Comparison of ENCODE assay signal across 18 cellular contexts in the genomic region with DNA sequence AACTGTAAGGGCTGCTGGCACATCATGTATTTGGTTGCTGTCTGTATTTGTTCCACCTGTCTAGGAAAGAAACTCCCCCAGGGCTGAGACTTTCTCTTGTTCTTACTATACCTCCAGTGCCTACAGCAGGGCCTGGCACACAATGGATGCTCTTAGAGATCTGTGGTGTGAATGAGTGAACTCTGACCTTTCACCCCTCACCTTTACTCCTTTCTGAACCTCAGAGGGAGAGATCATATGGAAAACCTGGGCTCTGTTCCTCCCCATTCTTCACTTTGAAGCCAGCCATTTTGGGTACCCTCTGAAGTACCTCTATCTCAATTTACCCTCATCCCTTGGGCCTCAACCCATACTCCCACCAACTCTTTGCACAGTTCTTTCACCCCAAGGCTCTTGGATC. TPM values are rescaled to one million over a fixed set of nuclear protein-coding genes. Genes with fewer than 3 reads are reported as not detected.
DNase-seq lines count a peak whose midpoint lies in the region; ATAC-seq lines count a peak whose summit lies in the region.
"Had no signal": no experiment of that assay in that cellular context is flagged by ENCODE, and none has a peak within 500 bp of the region (broad histone marks: within the 10 kb centered on the region; RNA-seq: fewer than 3 reads in every experiment).

No MANE protein-coding gene starts in this region.

- no peak overlapping the region for H3K4me3 Mint-ChIP-seq in activated T-cell treated with anti-CD3 and anti-CD28 coated beads, Interleukin-2, amount 50 U/mL, for 72 hours
- H3K4me3 Mint-ChIP-seq in activated CD4-positive, alpha-beta memory T cell treated with anti-CD3 and anti-CD28 coated beads, Interleukin-2, amount 10 ng/mL, durations not matched to agents 7 days and 5 days = no peak overlapping the region
- H3K4me3 Mint-ChIP-seq in naive thymus-derived CD4-positive, alpha-beta T cell = peak overlapping the region in 3 of 10 donors; percentile 34 to 56 (median 37)
- H3K4me3 Mint-ChIP-seq in stimulated activated naive B cell treated with anti-CD40 and anti-IgM and Interleukin-4, amounts not matched to agents 10 μg/mL and 1 μg/mL and 100 μg/mL, for 72 hours = no peak overlapping the region
- H3K4me3 Mint-ChIP-seq: activated naive CD8-positive, alpha-beta T cell had no signal

- POLR2A ChIA-PET in activated CD4-positive, alpha-beta memory T cell treated with anti-CD3 and anti-CD28 coated beads, Interleukin-2, amount 10 ng/mL, durations not matched to agents 7 days and 5 days (lab: Charles Lee) = no interaction called here
- POLR2A ChIA-PET in naive thymus-derived CD4-positive, alpha-beta T cell (lab: Charles Lee) = no interaction called here

- intact Hi-C loops in naive thymus-derived CD4-positive, alpha-beta T cell (cut with micrococcal nuclease) = loop anchor here (5.0 to 10.0 kb wide), 7 partner anchors 141 to 1521 kb away; a partner anchor contains a TSS

- H3K27me3 Mint-ChIP-seq in activated T-cell treated with anti-CD3 and anti-CD28 coated beads, Interleukin-2, amount 50 U/mL, for 72 hours (ENCODE audit: low read depth) = no peaks in the 10 kb centered on the region
- no peaks in the 10 kb centered on the region for H3K27me3 Mint-ChIP-seq in activated CD4-positive, alpha-beta memory T cell treated with anti-CD3 and anti-CD28 coated beads, Interleukin-2, amount 10 ng/mL, durations not matched to agents 7 days and 5 days
- H3K27me3 Mint-ChIP-seq in naive thymus-derived CD4-positive, alpha-beta T cell = no peaks in the 10 kb centered on the region
- H3K27me3 Mint-ChIP-seq in stimulated activated naive B cell treated with anti-CD40 and anti-IgM and Interleukin-4, amounts not matched to agents 10 μg/mL and 1 μg/mL and 100 μg/mL, for 72 hours = no peaks in the 10 kb centered on the region
- H3K27me3 Mint-ChIP-seq: activated naive CD8-positive, alpha-beta T cell had no signal

- H3K27me3 ChIP-seq in naive thymus-derived CD4-positive, alpha-beta T cell (ENCODE audit: control insufficient read depth in 2 of 2, insufficient read depth in 2 of 2, low read length in 2 of 2) = no peaks in the 10 kb centered on the region
- H3K27me3 ChIP-seq: left lung, right atrium auricular region, suprapubic skin, uterus had no signal

- no peaks in the 10 kb centered on the region for H3K9me3 ChIP-seq in naive thymus-derived CD4-positive, alpha-beta T cell (ENCODE audit: control insufficient read depth in 2 of 3, low read length in 3 of 3)
- H3K9me3 ChIP-seq: BLaER1 treated with 17β-estradiol and CSF1 and Interleukin-3, amounts not matched to agents 10 nM and 100 nM; left lung; right atrium auricular region; suprapubic skin; uterus had no signal

- H3K4me1 ChIP-seq in naive thymus-derived CD4-positive, alpha-beta T cell (ENCODE audit: control insufficient read depth in 2 of 2, insufficient read depth in 2 of 2, low read length in 2 of 2) = peaks cover 17 to 28% of the 10 kb centered on the region in 2 donors

- no peak overlapping the region for H3K4me3 ChIP-seq in naive thymus-derived CD4-positive, alpha-beta T cell (ENCODE audit: low read length)
- H3K4me3 ChIP-seq: BLaER1 treated with 17β-estradiol and CSF1 and Interleukin-3, amounts not matched to agents 10 nM and 100 nM; left lung; right atrium auricular region; suprapubic skin; uterus had no signal

- H3K27ac ChIP-seq in naive thymus-derived CD4-positive, alpha-beta T cell (ENCODE audit: low read depth, low read length) = no peak overlapping the region
- H3K27ac ChIP-seq: BLaER1 treated with 17β-estradiol and CSF1 and Interleukin-3, amounts not matched to agents 10 nM and 100 nM; left lung; right atrium auricular region; suprapubic skin; uterus had no signal

- CTCF ChIA-PET in activated CD4-positive, alpha-beta memory T cell treated with anti-CD3 and anti-CD28 coated beads, Interleukin-2, amount 10 ng/mL, durations not matched to agents 7 days and 5 days (lab: Charles Lee) = no interaction called here
- CTCF ChIA-PET in naive thymus-derived CD4-positive, alpha-beta T cell (lab: Charles Lee) = no interaction called here

- peaks cover 2 to 6% of the 10 kb centered on the region in 2 donors for H3K36me3 Mint-ChIP-seq in activated T-cell treated with anti-CD3 and anti-CD28 coated beads, Interleukin-2, amount 50 U/mL, for 72 hours (ENCODE audit: insufficient read depth in 2 of 2)
- peaks cover 38% of the 10 kb centered on the region for H3K36me3 Mint-ChIP-seq in activated CD4-positive, alpha-beta memory T cell treated with anti-CD3 and anti-CD28 coated beads, Interleukin-2, amount 10 ng/mL, durations not matched to agents 7 days and 5 days (ENCODE audit: low read depth)
- H3K36me3 Mint-ChIP-seq in naive thymus-derived CD4-positive, alpha-beta T cell = peaks cover 9 to 36% (median 17%) of the 10 kb centered on the region in 5 donors
- H3K36me3 Mint-ChIP-seq in stimulated activated naive B cell treated with anti-CD40 and anti-IgM and Interleukin-4, amounts not matched to agents 10 μg/mL and 1 μg/mL and 100 μg/mL, for 72 hours = peaks cover 47 to 70% of the 10 kb centered on the region in 2 donors

- no peaks in the 10 kb centered on the region for H3K9me3 Mint-ChIP-seq in activated T-cell treated with anti-CD3 and anti-CD28 coated beads, Interleukin-2, amount 50 U/mL, for 72 hours
- H3K9me3 Mint-ChIP-seq in activated CD4-positive, alpha-beta memory T cell treated with anti-CD3 and anti-CD28 coated beads, Interleukin-2, amount 10 ng/mL, durations not matched to agents 7 days and 5 days = no peaks in the 10 kb centered on the region
- peaks cover 0 to 3% (median 0%) of the 10 kb centered on the region in 11 donors for H3K9me3 Mint-ChIP-seq in naive thymus-derived CD4-positive, alpha-beta T cell
- H3K9me3 Mint-ChIP-seq in stimulated activated naive B cell treated with anti-CD40 and anti-IgM and Interleukin-4, amounts not matched to agents 10 μg/mL and 1 μg/mL and 100 μg/mL, for 72 hours = peaks cover 2 to 3% of the 10 kb centered on the region in 2 donors

- peaks cover 5 to 55% (median 8%) of the 10 kb centered on the region in 3 experiments for H3K36me3 ChIP-seq in naive thymus-derived CD4-positive, alpha-beta T cell (ENCODE audit: control insufficient read depth in 2 of 3, insufficient read depth in 3 of 3, low read length in 3 of 3)
- H3K36me3 ChIP-seq: uterus had no signal

- peak overlapping the region; percentile 64 for H3K27ac Mint-ChIP-seq in activated T-cell treated with anti-CD3 and anti-CD28 coated beads, Interleukin-2, amount 50 U/mL, for 72 hours
- H3K27ac Mint-ChIP-seq in activated CD4-positive, alpha-beta memory T cell treated with anti-CD3 and anti-CD28 coated beads, Interleukin-2, amount 10 ng/mL, durations not matched to agents 7 days and 5 days = peak overlapping the region; percentile 23
- peak overlapping the region in 5 of 9 donors; percentile 10 to 74 (median 36) for H3K27ac Mint-ChIP-seq in naive thymus-derived CD4-positive, alpha-beta T cell
- H3K27ac Mint-ChIP-seq in stimulated activated naive B cell treated with anti-CD40 and anti-IgM and Interleukin-4, amounts not matched to agents 10 μg/mL and 1 μg/mL and 100 μg/mL, for 72 hours = peak overlapping the region; percentile 56
- H3K27ac Mint-ChIP-seq: activated naive CD8-positive, alpha-beta T cell had no signal

- DNase-seq in activated T-cell treated with anti-CD3 and anti-CD28 coated beads, Interleukin-2, amount 50 U/mL, for 72 hours = no peak
- no peak for DNase-seq in activated T-cell treated with anti-CD3 and anti-CD28 coated beads for 4 hours
- no peak for DNase-seq in activated CD4-positive, alpha-beta memory T cell treated with anti-CD3 and anti-CD28 coated beads, Interleukin-2, amount 10 ng/mL, durations not matched to agents 7 days and 5 days
- DNase-seq in naive thymus-derived CD4-positive, alpha-beta T cell = no peak
- DNase-seq in stimulated activated naive B cell treated with anti-CD40 and anti-IgM and Interleukin-4, amounts not matched to agents 10 μg/mL and 1 μg/mL and 100 μg/mL, for 72 hours = no peak
- DNase-seq in amniotic stem cell (lab: John Stamatoyannopoulos, UW) = no peak
- DNase-seq in SK-N-DZ (ENCODE audit: low spot score) = no peak
- no peak for DNase-seq in DMS 273 treated with DMSO at 0.1 percent for 48 hours (lab: John Stamatoyannopoulos, UW)
- DNase-seq: left lung, NCI-H524 treated with DMSO at 0.1 percent for 48 hours, nucleus accumbens, uterus had no signal

- peaks cover 24% of the 10 kb centered on the region for H3K4me1 Mint-ChIP-seq in activated T-cell treated with anti-CD3 and anti-CD28 coated beads, Interleukin-2, amount 50 U/mL, for 72 hours (ENCODE audit: low read depth)
- peaks cover 36% of the 10 kb centered on the region for H3K4me1 Mint-ChIP-seq in activated CD4-positive, alpha-beta memory T cell treated with anti-CD3 and anti-CD28 coated beads, Interleukin-2, amount 10 ng/mL, durations not matched to agents 7 days and 5 days
- peaks cover 19 to 42% (median 29%) of the 10 kb centered on the region in 7 donors for H3K4me1 Mint-ChIP-seq in naive thymus-derived CD4-positive, alpha-beta T cell
- peaks cover 34 to 42% of the 10 kb centered on the region in 2 donors for H3K4me1 Mint-ChIP-seq in stimulated activated naive B cell treated with anti-CD40 and anti-IgM and Interleukin-4, amounts not matched to agents 10 μg/mL and 1 μg/mL and 100 μg/mL, for 72 hours

- ATAC-seq in activated T-cell treated with anti-CD3 and anti-CD28 coated beads, Interleukin-2, amount 50 U/mL, for 72 hours (replicated peaks in 1 of 2) = no peak
- no peak for ATAC-seq in naive thymus-derived CD4-positive, alpha-beta T cell
- ATAC-seq in stimulated activated naive B cell treated with anti-CD40 and anti-IgM and Interleukin-4, amounts not matched to agents 10 μg/mL and 1 μg/mL and 100 μg/mL, for 72 hours (replicated peaks) = no peak
- ATAC-seq: HCT116, HepG2, left lung had no signal

RNA-seq across cellular contexts. Expression of a gene that starts 3.1 kb away (rescaled TPM):
- 1 to 10 TPM; 6.1 to 7.0 TPM for total RNA-seq in activated T-cell treated with anti-CD3 and anti-CD28 coated beads, Interleukin-2, amount 50 U/mL, for 72 hours
- 10 to 100 TPM; 13.8 to 14.2 TPM for total RNA-seq in activated CD4-positive, alpha-beta memory T cell treated with anti-CD3 and anti-CD28 coated beads, Interleukin-2, amount 10 ng/mL, durations not matched to agents 7 days and 5 days
- total RNA-seq in naive thymus-derived CD4-positive, alpha-beta T cell = 10 to 100 TPM; 12.3 to 38.9 (median 23.5) TPM
- polyA plus RNA-seq in naive thymus-derived CD4-positive, alpha-beta T cell = 1 to 10 TPM; 3.0 to 8.4 TPM
- 15.3 and 18.4 TPM in 2 replicates for polyA plus RNA-seq in SK-N-DZ (2014; cell fraction: cytosol; rRNA removed)
- 9.5 and 16.3 TPM in 2 replicates for polyA plus RNA-seq in SK-N-DZ (2014; cell fraction: nucleus; rRNA removed)

RNA-seq across cellular contexts. Expression of a gene that starts 15.3 kb away (rescaled TPM):
- 100 to 1,000 TPM; 482 to 499 TPM for total RNA-seq in activated T-cell treated with anti-CD3 and anti-CD28 coated beads, Interleukin-2, amount 50 U/mL, for 72 hours
- total RNA-seq in activated CD4-positive, alpha-beta memory T cell treated with anti-CD3 and anti-CD28 coated beads, Interleukin-2, amount 10 ng/mL, durations not matched to agents 7 days and 5 days = 100 to 1,000 TPM; 294 to 302 TPM
- 100 to 1,000 TPM; 237 to 387 (median 369) TPM for total RNA-seq in naive thymus-derived CD4-positive, alpha-beta T cell
- 100 to 1,000 TPM; 222 to 241 TPM for polyA plus RNA-seq in naive thymus-derived CD4-positive, alpha-beta T cell
- 434 and 468 TPM in 2 replicates for polyA plus RNA-seq in SK-N-DZ (2014; cell fraction: cytosol; rRNA removed)
- polyA plus RNA-seq in SK-N-DZ (2014; cell fraction: nucleus; rRNA removed) = 167 and 185 TPM in 2 replicates

RNA-seq across cellular contexts. Expression of a gene that starts 52.2 kb away (rescaled TPM):
- not detected for total RNA-seq in activated T-cell treated with anti-CD3 and anti-CD28 coated beads, Interleukin-2, amount 50 U/mL, for 72 hours
- total RNA-seq in activated CD4-positive, alpha-beta memory T cell treated with anti-CD3 and anti-CD28 coated beads, Interleukin-2, amount 10 ng/mL, durations not matched to agents 7 days and 5 days = under 1 TPM in 1 of 2 experiments, not detected in 1; 0.35 TPM
- not detected for total RNA-seq in naive thymus-derived CD4-positive, alpha-beta T cell
- polyA plus RNA-seq in naive thymus-derived CD4-positive, alpha-beta T cell = not detected
- not detected in 2 replicates for polyA plus RNA-seq in SK-N-DZ (2014; cell fraction: cytosol; rRNA removed)
- not detected in 2 replicates for polyA plus RNA-seq in SK-N-DZ (2014; cell fraction: nucleus; rRNA removed)
- total RNA-seq: HepG2, left lung, right atrium auricular region, suprapubic skin, uterus had no signal
- polyA plus RNA-seq: HepG2 had no signal
